Comparison of ENCODE assay signal across 8 cellular contexts in genomic region chr6:79234150-79235022, GRCh38. TPM values are rescaled to one million over a fixed set of nuclear protein-coding genes. Genes with fewer than 3 reads are reported as not detected.
DNase-seq lines count a peak whose midpoint lies in the region; ATAC-seq, FAIRE-seq and TF ChIP-seq lines count a peak whose summit lies in the region.

Gene HMGN3 (minus strand): TSS chr6:79234682.

- 1 to 3% methylated on average over 30 to 31 of the region's 51 CpGs for WGBS in esophagus squamous epithelium, 2 donors

- intact Hi-C loops in esophagus squamous epithelium (cut with DNase I) = no loop called here

- peak within 1 kb of the TSS; percentile 90 to 95 (median 93) for H3K27ac ChIP-seq in esophagus squamous epithelium

- no peaks in the 10 kb centered on the region for H3K27me3 ChIP-seq in esophagus squamous epithelium

- H3K4me3 ChIP-seq in esophagus squamous epithelium = peak within 1 kb of the TSS; percentile 66 to 88 (median 75)

- TF ChIP-seq CTCF in esophagus squamous epithelium (IDR thresholded peaks at IDR 0.05) = peak in 4 of 6 experiments; percentile 4 to 22 (median 10)

- TF ChIP-seq POLR2A in esophagus squamous epithelium (IDR thresholded peaks at IDR 0.05) = peak in 2 of 4 donors; percentile 82 to 86

- DNase-seq in DMS53 treated with DMSO at 0.1 percent for 48 hours (lab: John Stamatoyannopoulos, UW; ENCODE audit: unreplicated experiment) (peak; percentile 90), KG1 (lab: John Stamatoyannopoulos, UW) (peak; percentile 92), RCC 7860 (ENCODE audit: low spot score) (peak; percentile 79), activated T-helper 1 cell treated with Interleukin-2 at 50 U/mL for 16 hours (ENCODE audit: low read depth) (peak; percentile 83), esophagus squamous epithelium (lab: John Stamatoyannopoulos, UW) (peak; percentile 79), myocyte (ENCODE audit: low read depth) (peak; percentile 94)
- peak; percentile 85 to 88 for DNase-seq in stimulated activated CD8-positive, alpha-beta memory T cell treated with anti-CD3 and anti-CD28 coated beads, Interleukin-7, amount 100 ng/mL, for 48 hours (ENCODE audit: extremely low read depth in 1 of 2, low read depth in 1 of 2)

- FAIRE-seq in RCC 7860 (lab: Jason Lieb, UNC) = peak; percentile 74

- no peaks in the 10 kb centered on the region for H3K36me3 ChIP-seq in esophagus squamous epithelium

- no peaks in the 10 kb centered on the region for H3K9me3 ChIP-seq in esophagus squamous epithelium

- peaks cover 0 to 50% (median 14%) of the 10 kb centered on the region in 3 donors for H3K4me1 ChIP-seq in esophagus squamous epithelium

- peak; percentile 88 for ATAC-seq in GM21723 (IDR thresholded peaks at IDR 0.05; ENCODE audit: unreplicated experiment)

RNA-seq across cellular contexts. Expression of gene HMGN3, which starts in this region (rescaled TPM):
- 10 to 100 TPM; 49.3 to 68.5 (median 55.2) TPM for total RNA-seq in esophagus squamous epithelium
- 58.1 and 67.4 TPM in 2 replicates for total RNA-seq in myocyte
- polyA plus RNA-seq in myocyte (2012) = 48.7 TPM

Comparison
In these comparisons a context has a peak if more than half of its experiments do, and no peak if none do; other contexts are left out.
1. Peak in every context shown above with its lines: DNase-seq, ATAC-seq, H3K4me3 ChIP-seq and H3K27ac ChIP-seq.